ENCODE assay signal across 21 cellular contexts in genomic region chr14:94476018-94476417, GRCh38. TPM values are rescaled to one million over a fixed set of nuclear protein-coding genes. Genes with fewer than 3 reads are reported as not detected.
DNase-seq lines count a peak whose midpoint lies in the region; ATAC-seq, FAIRE-seq and TF ChIP-seq lines count a peak whose summit lies in the region.
"Had no signal": no experiment of that assay in that cellular context is flagged by ENCODE, and none has a peak within 500 bp of the region (broad histone marks: within the 10 kb centered on the region; RNA-seq: fewer than 3 reads in every experiment).

SERPINA9 (minus strand) TSS chr14:94476197; CDS start chr14:94469840, 6,357 bp downstream.

- ATAC-seq in lower lobe of right lung = no peak
- ATAC-seq in HG03159 (IDR thresholded peaks at IDR 0.05; ENCODE audit: unreplicated experiment) = no peak

- no peak within 1 kb of the TSS for H4K8ac ChIP-seq in H1 (ENCODE audit: extremely low read depth, insufficient read depth, low read length)

- H3K79me1 ChIP-seq in H1 (ENCODE audit: low read depth, low read length) = no peaks in the 10 kb centered on the region

- H3K79me2 ChIP-seq in GM23248 (ENCODE audit: insufficient read depth) = no peaks in the 10 kb centered on the region
- no peaks in the 10 kb centered on the region for H3K79me2 ChIP-seq in OCI-LY1 (ENCODE audit: insufficient read depth, low read length)
- no peaks in the 10 kb centered on the region for H3K79me2 ChIP-seq in H1 (ENCODE audit: control insufficient read depth in 1 of 2, insufficient read depth in 2 of 2, low read length in 2 of 2)
- H3K79me2 ChIP-seq in osteoblast (ENCODE audit: insufficient read depth, low read length) = no peaks in the 10 kb centered on the region
- H3K79me2 ChIP-seq in smooth muscle cell (ENCODE audit: low read depth) = no peaks in the 10 kb centered on the region

- in situ Hi-C loops in GM23248 (cut with MboI) = no loop called here

- no peak within 1 kb of the TSS for H3K4me2 ChIP-seq in GM23248 (ENCODE audit: unreplicated experiment)
- no peak within 1 kb of the TSS for H3K4me2 ChIP-seq in OCI-LY1 (ENCODE audit: low read length)
- no peak within 1 kb of the TSS for H3K4me2 ChIP-seq in H1 (ENCODE audit: insufficient read depth in 1 of 2, low read depth in 2 of 2, low read length in 2 of 2)
- H3K4me2 ChIP-seq in osteoblast (ENCODE audit: insufficient read depth, low read length) = no peak within 1 kb of the TSS
- no peak within 1 kb of the TSS for H3K4me2 ChIP-seq in smooth muscle cell

- TF ChIP-seq CTCF in OCI-LY1 (IDR thresholded peaks at IDR 0.05; ENCODE audit: low read length) (no peak), H1 (IDR thresholded peaks at IDR 0.05; ENCODE audit: control extremely low read depth in 1 of 3, insufficient read depth in 1 of 3, low read depth in 1 of 3, low read length in 3 of 3) (no peak), osteoblast (IDR thresholded peaks at IDR 0.05; ENCODE audit: extremely low read depth, low read depth, low read length) (no peak), smooth muscle cell (IDR thresholded peaks at IDR 0.05; ENCODE audit: borderline replicate concordance, insufficient read depth, poor library complexity, severe bottlenecking) (no peak), lower lobe of right lung (IDR thresholded peaks at IDR 0.05) (no peak)

- H3K9ac ChIP-seq in GM23248 = no peak within 1 kb of the TSS
- no peak within 1 kb of the TSS for H3K9ac ChIP-seq in OCI-LY1 (ENCODE audit: low read length)
- no peak within 1 kb of the TSS for H3K9ac ChIP-seq in H1 (replicated peaks in 1 of 4; ENCODE audit: extremely low read depth in 1 of 4, low read depth in 3 of 4, low read length in 3 of 4)
- no peak within 1 kb of the TSS for H3K9ac ChIP-seq in smooth muscle cell (ENCODE audit: low read depth)

- H3F3A ChIP-seq in GM23248 (ENCODE audit: insufficient read depth) = peaks cover 6% of the 10 kb centered on the region; the same call in 1 of the 2 replicates
- H3F3A ChIP-seq in OCI-LY1 (ENCODE audit: insufficient read depth, low read length) = no peaks in the 10 kb centered on the region
- H3F3A ChIP-seq in smooth muscle cell (ENCODE audit: low read depth) = no peaks in the 10 kb centered on the region

- H3K4me3 ChIP-seq in GM23248 (no peak within 1 kb of the TSS), OCI-LY1 (ENCODE audit: low read depth, low read length, poor library complexity, severe bottlenecking) (peak within 1 kb of the TSS; percentile 18), H1 (ENCODE audit: extremely low read depth in 1 of 4, insufficient read depth in 2 of 4, low read depth in 3 of 4, low read length in 4 of 4) (no peak within 1 kb of the TSS), osteoblast (ENCODE audit: insufficient read depth, low read length) (no peak within 1 kb of the TSS), smooth muscle cell (no peak within 1 kb of the TSS), lower lobe of right lung (no peak within 1 kb of the TSS)

- TF ChIP-seq EP300 in H1 (IDR thresholded peaks at IDR 0.05; ENCODE audit: borderline replicate concordance in 1 of 2, low read depth in 2 of 2, low read length in 2 of 2) = no peak

- H3K4me1 ChIP-seq in GM23248 (ENCODE audit: insufficient read depth) = peaks cover 7% of the 10 kb centered on the region
- peaks cover 4% of the 10 kb centered on the region for H3K4me1 ChIP-seq in OCI-LY1 (ENCODE audit: insufficient read depth, low read length, severe bottlenecking)
- peaks cover 0 to 5% (median 1%) of the 10 kb centered on the region in 4 experiments; a peak in 3 of 7 replicates for H3K4me1 ChIP-seq in H1 (replicated peaks in 1 of 4; ENCODE audit: control insufficient read depth in 3 of 4, insufficient read depth in 4 of 4, low read length in 3 of 4)
- peaks cover 31% of the 10 kb centered on the region for H3K4me1 ChIP-seq in osteoblast (ENCODE audit: insufficient read depth, low read length)
- no peaks in the 10 kb centered on the region for H3K4me1 ChIP-seq in smooth muscle cell (ENCODE audit: low read depth)
- H3K4me1 ChIP-seq in lower lobe of right lung = no peaks in the 10 kb centered on the region
- H3K4me1 ChIP-seq: Caco-2 had no signal

- no peak within 1 kb of the TSS for H3K56ac ChIP-seq in H1 (replicated peaks; ENCODE audit: insufficient read length, low read depth, low read length)

- no peak within 1 kb of the TSS for H2BK120ac ChIP-seq in H1 (replicated peaks; ENCODE audit: low read depth, low read length)

- H3K9me2 ChIP-seq in GM23248 (ENCODE audit: insufficient read depth) (no peaks in the 10 kb centered on the region), OCI-LY1 (ENCODE audit: low read depth, low read length) (no peaks in the 10 kb centered on the region)

- DNase-seq in GM23248 (peak; percentile 10), H1 (ENCODE audit: low read depth in 1 of 2, low spot score in 2 of 2) (no peak), osteoblast (ENCODE audit: insufficient read length, low spot score, missing footprints) (peak; percentile 81), smooth muscle cell (lab: John Stamatoyannopoulos, UW; ENCODE audit: unreplicated experiment) (no peak), lower lobe of right lung (no peak)
- DNase-seq: Caco-2; CD4-positive, alpha-beta T cell; EL; GOT3; KG1; NCI-H1417 treated with DMSO at 0.1 percent for 48 hours; NCI-H1930; NCI-H345; NCI-H524 treated with DMSO at 0.1 percent for 48 hours; SW 1271 had no signal

- H3K18ac ChIP-seq in H1 (ENCODE audit: extremely low read depth, low read length) = no peak within 1 kb of the TSS

- intact Hi-C loops in lower lobe of right lung (cut with DNase I) = no loop called here

- H2BK5ac ChIP-seq in H1 (ENCODE audit: low read depth, low read length) = no peak within 1 kb of the TSS

- H2AK5ac ChIP-seq in H1 (ENCODE audit: low read depth, low read length) = no peak within 1 kb of the TSS

- H4K20me1 ChIP-seq in GM23248 (ENCODE audit: insufficient read depth) (no peaks in the 10 kb centered on the region), OCI-LY1 (ENCODE audit: insufficient read depth, low read length) (no peaks in the 10 kb centered on the region), H1 (replicated peaks in 1 of 2; ENCODE audit: control insufficient read depth in 1 of 2, insufficient read depth in 2 of 2, low read length in 2 of 2) (no peaks in the 10 kb centered on the region), osteoblast (ENCODE audit: insufficient read depth, low read length) (no peaks in the 10 kb centered on the region), smooth muscle cell (ENCODE audit: low read depth) (no peaks in the 10 kb centered on the region)

- no peak for TF ChIP-seq POLR2A in H1 (IDR thresholded peaks at IDR 0.05; ENCODE audit: control extremely low read depth in 1 of 2, low read depth in 2 of 2, low read length in 2 of 2)

- FAIRE-seq in H1 (lab: Jason Lieb, UNC) = no peak
- FAIRE-seq: A204.1, GM12891, GM18507 had no signal

- no peaks in the 10 kb centered on the region for H3K36me3 ChIP-seq in GM23248 (ENCODE audit: low read depth)
- no peaks in the 10 kb centered on the region; the same call in 1 of the 2 replicates for H3K36me3 ChIP-seq in OCI-LY1 (ENCODE audit: insufficient read depth, low read length)
- no peaks in the 10 kb centered on the region; a peak in 1 of 8 replicates for H3K36me3 ChIP-seq in H1 (ENCODE audit: control insufficient read depth in 2 of 4, insufficient read depth in 4 of 4, low read length in 3 of 4)
- H3K36me3 ChIP-seq in osteoblast (ENCODE audit: insufficient read depth, low read length) = no peaks in the 10 kb centered on the region
- no peaks in the 10 kb centered on the region for H3K36me3 ChIP-seq in smooth muscle cell (ENCODE audit: low read depth)
- no peaks in the 10 kb centered on the region for H3K36me3 ChIP-seq in lower lobe of right lung

- H3K27me3 ChIP-seq in GM23248 (replicated peaks; ENCODE audit: insufficient read depth) = peaks cover 3% of the 10 kb centered on the region; the same call in 1 of the 2 replicates
- H3K27me3 ChIP-seq in OCI-LY1 (ENCODE audit: insufficient read depth, low read length) = no peaks in the 10 kb centered on the region; the same call in 1 of the 2 replicates
- H3K27me3 ChIP-seq in H1 (replicated peaks in 1 of 4; ENCODE audit: control insufficient read depth in 3 of 4, extremely low read depth in 1 of 4, insufficient read depth in 3 of 4, low read length in 3 of 4) = no peaks in the 10 kb centered on the region; a peak in 1 of 7 replicates
- no peaks in the 10 kb centered on the region for H3K27me3 ChIP-seq in osteoblast (ENCODE audit: insufficient read depth, low read length)
- no peaks in the 10 kb centered on the region for H3K27me3 ChIP-seq in smooth muscle cell (ENCODE audit: low read depth)
- H3K27me3 ChIP-seq in lower lobe of right lung (ENCODE audit: low read depth) = peaks cover 4% of the 10 kb centered on the region

- H2BK15ac ChIP-seq in H1 (ENCODE audit: low read length) = 0 out of 2 replicates have a peak within 1 kb of the TSS, but pooled peaks have one; percentile 53

- no peak for TF ChIP-seq RAD21 in H1 (IDR thresholded peaks at IDR 0.05 in 1 of 2, conservative IDR thresholded peaks at IDR 0.05 in 1 of 2; ENCODE audit: low read depth in 2 of 2, low read length in 2 of 2)

- POLR2A ChIA-PET in H1 (lab: Charles Lee; ENCODE audit: partially characterized antibody) = no interaction called here

- H2BK20ac ChIP-seq in H1 (ENCODE audit: low read length) = no peak within 1 kb of the TSS

- no peak within 1 kb of the TSS for H4K5ac ChIP-seq in H1 (ENCODE audit: insufficient read length, low read depth, low read length)

- H3K14ac ChIP-seq in H1 (ENCODE audit: insufficient read length) = no peak within 1 kb of the TSS

- peak within 1 kb of the TSS; percentile 29 for H4K91ac ChIP-seq in H1 (replicated peaks; ENCODE audit: insufficient read length, low read length)

- CTCF ChIA-PET in H1 (lab: Charles Lee; ENCODE audit: partially characterized antibody) = interaction anchor here (0.6 to 4.6 kb wide), 4 partner anchors 10 to 73 kb away, joined by 5 to 51 read pairs (median 12); no protein-coding TSS in a partner anchor

- no peaks in the 10 kb centered on the region for H3K23me2 ChIP-seq in H1 (ENCODE audit: low read depth, low read length)

- H3K9me3 ChIP-seq in GM23248 (ENCODE audit: low read depth) (no peaks in the 10 kb centered on the region), OCI-LY1 (ENCODE audit: low read length) (0 out of 2 replicates have a peak, but pooled peaks cover 3% of the 10 kb centered on the region), H1 (ENCODE audit: insufficient read depth in 2 of 2, low read depth in 1 of 2, low read length in 1 of 2) (peaks cover 12 to 17% of the 10 kb centered on the region in 2 experiments), osteoblast (ENCODE audit: low read depth, low read length) (peaks cover 5% of the 10 kb centered on the region), smooth muscle cell (replicated peaks; ENCODE audit: low read depth) (no peaks in the 10 kb centered on the region), lower lobe of right lung (peaks cover 6% of the 10 kb centered on the region)
- H3K9me3 ChIP-seq: Caco-2 had no signal

- H2AFZ ChIP-seq in GM23248 (no peak within 1 kb of the TSS), OCI-LY1 (ENCODE audit: low read length) (no peak within 1 kb of the TSS), H1 (ENCODE audit: low read length) (0 out of 2 replicates have a peak within 1 kb of the TSS, but pooled peaks have one; percentile 7), osteoblast (ENCODE audit: low read length) (no peak within 1 kb of the TSS), smooth muscle cell (ENCODE audit: low read depth) (no peak within 1 kb of the TSS)

- H3K23ac ChIP-seq in H1 (ENCODE audit: insufficient read length) = no peak within 1 kb of the TSS

- H3K27ac ChIP-seq in GM23248 (no peak within 1 kb of the TSS), OCI-LY1 (ENCODE audit: low read depth, low read length, poor library complexity, severe bottlenecking) (no peak within 1 kb of the TSS), H1 (ENCODE audit: low read depth, low read length) (no peak within 1 kb of the TSS), osteoblast (ENCODE audit: low read depth, low read length) (no peak within 1 kb of the TSS), smooth muscle cell (ENCODE audit: low read depth) (no peak within 1 kb of the TSS), lower lobe of right lung (no peak within 1 kb of the TSS)

- WGBS in GM23248 (ENCODE audit: low coverage in 1 of 2, low lambda C conversion rate in 2 of 2, missing lambda C conversion rate in 2 of 2), 2 experiments = 48 to 54% methylated on average over 2 of the region's 2 CpGs
- 89% methylated on average over 2 of the region's 2 CpGs; no CpG with 5 or more reads in 1 of the 2 experiments for WGBS in H1 (ENCODE audit: extremely low coverage in 1 of 2, insufficient coverage in 1 of 2, insufficient read length in 1 of 2, insufficient replicate concordance in 2 of 2, low coverage in 1 of 2, low lambda C conversion rate in 2 of 2, missing lambda C conversion rate in 1 of 2), 2 experiments
- 77% methylated on average over 2 of the region's 2 CpGs for WGBS in smooth muscle cell (ENCODE audit: low lambda C conversion rate)

- no peak within 1 kb of the TSS for H3K4ac ChIP-seq in H1 (replicated peaks; ENCODE audit: insufficient read length, low read depth, low read length)

- peak within 1 kb of the TSS; percentile 63; the same call in 1 of the 2 replicates for H2BK12ac ChIP-seq in H1 (ENCODE audit: low read depth, low read length)

RNA-seq across cellular contexts. Expression of gene SERPINA9, which starts in this region (rescaled TPM):
- total RNA-seq in GM23248 (2014; rRNA removed; shearing (Covaris generic)) = not detected in 2 replicates
- polyA plus RNA-seq in GM23248 (2016; fragmentation: Nextera tagmentation; extraction: Ambion mirVana) (0.14 and 0.31 TPM in 2 replicates), H1 (2011; rRNA removed) (not detected in 2 replicates), smooth muscle cell (not detected in 2 replicates)
- not detected in 2 replicates for total RNA-seq in H1 (2021; fragmentation: NEBNext Ultra II Directional; extraction: Animal tissue kit (Norgen Biotek cat#: 25700))
- not detected for polyA plus RNA-seq in H1 (2011; cell fraction: cytosol; rRNA removed)
- polyA plus RNA-seq in H1 (2011; cell fraction: nucleus; rRNA removed) = not detected
- polyA plus RNA-seq in H1 (2012, experiment 1 of 2) = not detected in 4 replicates
- not detected for polyA plus RNA-seq in H1 (2012, experiment 2 of 2)
- polyA plus RNA-seq in H1 (2013, experiment 1 of 2) = not detected
- not detected for polyA plus RNA-seq in H1 (2013, experiment 2 of 2)
- polyA minus RNA-seq in H1 (2011; rRNA and poly(A)+ RNA removed) = not detected in 2 replicates
- not detected for polyA minus RNA-seq in H1 (2011; cell fraction: cytosol; rRNA and poly(A)+ RNA removed)
- not detected for polyA minus RNA-seq in H1 (2011; cell fraction: nucleus; rRNA and poly(A)+ RNA removed)
- total RNA-seq in osteoblast (under 0.01 and 0.29 TPM in 2 replicates), smooth muscle cell (not detected in 2 replicates), lower lobe of right lung (not detected)
- total RNA-seq: Caco-2; CD4-positive, alpha-beta T cell; SK-MEL-5 had no signal

Comparison
In these comparisons a context has a peak if more than half of its experiments do, and no peak if none do; other contexts are left out.
1. Peak in DNase-seq in GM23248; RNA of the gene not detected or under 1 TPM.
2. Peak in DNase-seq in osteoblast; RNA of the gene not detected or under 1 TPM.